ENCODE assay signal across 1 cellular context in the genomic region with DNA sequence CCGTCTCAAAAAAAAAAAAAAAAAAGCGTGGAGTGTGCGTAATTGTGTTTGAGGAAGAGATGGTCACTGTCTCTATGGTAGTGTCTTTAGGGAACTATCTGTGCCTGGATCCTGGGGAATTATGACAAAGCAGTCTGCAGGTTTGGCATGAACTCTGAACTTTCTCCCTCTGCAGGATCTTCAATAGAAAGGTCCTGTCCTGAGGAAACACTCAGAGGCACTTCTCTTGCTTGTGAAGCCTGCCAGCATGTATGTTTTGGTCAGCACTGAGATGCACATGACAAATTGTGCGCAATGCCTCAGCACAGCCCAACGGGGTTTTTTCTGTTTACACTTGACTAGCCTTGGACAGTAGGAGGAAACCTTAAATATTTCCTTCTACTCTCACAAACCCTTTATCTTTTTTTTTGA.
TF ChIP-seq lines count a peak whose summit lies in the region.

No MANE protein-coding gene starts in this region.

TF ChIP-seq in WTC11, 78 proteins besides CTCF, POLR2A, EP300 and RAD21 (continued from another document):
- TF ChIP-seq, protein P1, sequence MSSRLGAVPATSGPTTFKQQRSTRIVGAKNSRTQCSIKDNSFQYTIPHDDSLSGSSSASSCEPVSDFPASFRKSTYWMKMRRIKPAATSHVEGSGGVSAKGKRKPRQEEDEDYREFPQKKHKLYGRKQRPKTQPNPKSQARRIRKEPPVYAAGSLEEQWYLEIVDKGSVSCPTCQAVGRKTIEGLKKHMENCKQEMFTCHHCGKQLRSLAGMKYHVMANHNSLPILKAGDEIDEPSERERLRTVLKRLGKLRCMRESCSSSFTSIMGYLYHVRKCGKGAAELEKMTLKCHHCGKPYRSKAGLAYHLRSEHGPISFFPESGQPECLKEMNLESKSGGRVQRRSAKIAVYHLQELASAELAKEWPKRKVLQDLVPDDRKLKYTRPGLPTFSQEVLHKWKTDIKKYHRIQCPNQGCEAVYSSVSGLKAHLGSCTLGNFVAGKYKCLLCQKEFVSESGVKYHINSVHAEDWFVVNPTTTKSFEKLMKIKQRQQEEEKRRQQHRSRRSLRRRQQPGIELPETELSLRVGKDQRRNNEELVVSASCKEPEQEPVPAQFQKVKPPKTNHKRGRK (CRISPR knock-in tag; IDR thresholded peaks at IDR 0.05; ENCODE audit: borderline replicate concordance) = no peak
- TF ChIP-seq, protein P2, sequence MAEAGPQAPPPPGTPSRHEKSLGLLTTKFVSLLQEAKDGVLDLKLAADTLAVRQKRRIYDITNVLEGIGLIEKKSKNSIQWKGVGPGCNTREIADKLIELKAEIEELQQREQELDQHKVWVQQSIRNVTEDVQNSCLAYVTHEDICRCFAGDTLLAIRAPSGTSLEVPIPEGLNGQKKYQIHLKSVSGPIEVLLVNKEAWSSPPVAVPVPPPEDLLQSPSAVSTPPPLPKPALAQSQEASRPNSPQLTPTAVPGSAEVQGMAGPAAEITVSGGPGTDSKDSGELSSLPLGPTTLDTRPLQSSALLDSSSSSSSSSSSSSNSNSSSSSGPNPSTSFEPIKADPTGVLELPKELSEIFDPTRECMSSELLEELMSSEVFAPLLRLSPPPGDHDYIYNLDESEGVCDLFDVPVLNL (CRISPR knock-in tag; IDR thresholded peaks at IDR 0.05; ENCODE audit: borderline replicate concordance, low read depth) = no peak
- TF ChIP-seq FOXJ3 (CRISPR knock-in tag; IDR thresholded peaks at IDR 0.05; ENCODE audit: borderline replicate concordance) (no peak), NR1H2 (CRISPR knock-in tag; IDR thresholded peaks at IDR 0.05) (no peak), ELF4 (CRISPR knock-in tag; IDR thresholded peaks at IDR 0.05; ENCODE audit: low read depth) (no peak), ZNF317 (CRISPR knock-in tag; IDR thresholded peaks at IDR 0.05; ENCODE audit: borderline replicate concordance, low read depth) (no peak), GABPB1 (CRISPR knock-in tag; IDR thresholded peaks at IDR 0.05) (no peak), TCF7 (CRISPR knock-in tag; IDR thresholded peaks at IDR 0.05; ENCODE audit: low read depth) (no peak), PRRX2 (CRISPR knock-in tag; IDR thresholded peaks at IDR 0.05) (no peak)
- TF ChIP-seq, protein P3, sequence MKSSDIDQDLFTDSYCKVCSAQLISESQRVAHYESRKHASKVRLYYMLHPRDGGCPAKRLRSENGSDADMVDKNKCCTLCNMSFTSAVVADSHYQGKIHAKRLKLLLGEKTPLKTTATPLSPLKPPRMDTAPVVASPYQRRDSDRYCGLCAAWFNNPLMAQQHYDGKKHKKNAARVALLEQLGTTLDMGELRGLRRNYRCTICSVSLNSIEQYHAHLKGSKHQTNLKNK (CRISPR knock-in tag; IDR thresholded peaks at IDR 0.05) = no peak
- TF ChIP-seq, protein P4, sequence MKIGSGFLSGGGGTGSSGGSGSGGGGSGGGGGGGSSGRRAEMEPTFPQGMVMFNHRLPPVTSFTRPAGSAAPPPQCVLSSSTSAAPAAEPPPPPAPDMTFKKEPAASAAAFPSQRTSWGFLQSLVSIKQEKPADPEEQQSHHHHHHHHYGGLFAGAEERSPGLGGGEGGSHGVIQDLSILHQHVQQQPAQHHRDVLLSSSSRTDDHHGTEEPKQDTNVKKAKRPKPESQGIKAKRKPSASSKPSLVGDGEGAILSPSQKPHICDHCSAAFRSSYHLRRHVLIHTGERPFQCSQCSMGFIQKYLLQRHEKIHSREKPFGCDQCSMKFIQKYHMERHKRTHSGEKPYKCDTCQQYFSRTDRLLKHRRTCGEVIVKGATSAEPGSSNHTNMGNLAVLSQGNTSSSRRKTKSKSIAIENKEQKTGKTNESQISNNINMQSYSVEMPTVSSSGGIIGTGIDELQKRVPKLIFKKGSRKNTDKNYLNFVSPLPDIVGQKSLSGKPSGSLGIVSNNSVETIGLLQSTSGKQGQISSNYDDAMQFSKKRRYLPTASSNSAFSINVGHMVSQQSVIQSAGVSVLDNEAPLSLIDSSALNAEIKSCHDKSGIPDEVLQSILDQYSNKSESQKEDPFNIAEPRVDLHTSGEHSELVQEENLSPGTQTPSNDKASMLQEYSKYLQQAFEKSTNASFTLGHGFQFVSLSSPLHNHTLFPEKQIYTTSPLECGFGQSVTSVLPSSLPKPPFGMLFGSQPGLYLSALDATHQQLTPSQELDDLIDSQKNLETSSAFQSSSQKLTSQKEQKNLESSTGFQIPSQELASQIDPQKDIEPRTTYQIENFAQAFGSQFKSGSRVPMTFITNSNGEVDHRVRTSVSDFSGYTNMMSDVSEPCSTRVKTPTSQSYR (CRISPR knock-in tag; IDR thresholded peaks at IDR 0.05) = no peak
- TF ChIP-seq, protein P5, sequence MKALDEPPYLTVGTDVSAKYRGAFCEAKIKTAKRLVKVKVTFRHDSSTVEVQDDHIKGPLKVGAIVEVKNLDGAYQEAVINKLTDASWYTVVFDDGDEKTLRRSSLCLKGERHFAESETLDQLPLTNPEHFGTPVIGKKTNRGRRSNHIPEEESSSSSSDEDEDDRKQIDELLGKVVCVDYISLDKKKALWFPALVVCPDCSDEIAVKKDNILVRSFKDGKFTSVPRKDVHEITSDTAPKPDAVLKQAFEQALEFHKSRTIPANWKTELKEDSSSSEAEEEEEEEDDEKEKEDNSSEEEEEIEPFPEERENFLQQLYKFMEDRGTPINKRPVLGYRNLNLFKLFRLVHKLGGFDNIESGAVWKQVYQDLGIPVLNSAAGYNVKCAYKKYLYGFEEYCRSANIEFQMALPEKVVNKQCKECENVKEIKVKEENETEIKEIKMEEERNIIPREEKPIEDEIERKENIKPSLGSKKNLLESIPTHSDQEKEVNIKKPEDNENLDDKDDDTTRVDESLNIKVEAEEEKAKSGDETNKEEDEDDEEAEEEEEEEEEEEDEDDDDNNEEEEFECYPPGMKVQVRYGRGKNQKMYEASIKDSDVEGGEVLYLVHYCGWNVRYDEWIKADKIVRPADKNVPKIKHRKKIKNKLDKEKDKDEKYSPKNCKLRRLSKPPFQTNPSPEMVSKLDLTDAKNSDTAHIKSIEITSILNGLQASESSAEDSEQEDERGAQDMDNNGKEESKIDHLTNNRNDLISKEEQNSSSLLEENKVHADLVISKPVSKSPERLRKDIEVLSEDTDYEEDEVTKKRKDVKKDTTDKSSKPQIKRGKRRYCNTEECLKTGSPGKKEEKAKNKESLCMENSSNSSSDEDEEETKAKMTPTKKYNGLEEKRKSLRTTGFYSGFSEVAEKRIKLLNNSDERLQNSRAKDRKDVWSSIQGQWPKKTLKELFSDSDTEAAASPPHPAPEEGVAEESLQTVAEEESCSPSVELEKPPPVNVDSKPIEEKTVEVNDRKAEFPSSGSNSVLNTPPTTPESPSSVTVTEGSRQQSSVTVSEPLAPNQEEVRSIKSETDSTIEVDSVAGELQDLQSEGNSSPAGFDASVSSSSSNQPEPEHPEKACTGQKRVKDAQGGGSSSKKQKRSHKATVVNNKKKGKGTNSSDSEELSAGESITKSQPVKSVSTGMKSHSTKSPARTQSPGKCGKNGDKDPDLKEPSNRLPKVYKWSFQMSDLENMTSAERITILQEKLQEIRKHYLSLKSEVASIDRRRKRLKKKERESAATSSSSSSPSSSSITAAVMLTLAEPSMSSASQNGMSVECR (CRISPR knock-in tag; IDR thresholded peaks at IDR 0.05; ENCODE audit: borderline replicate concordance) = no peak
